Comparison of ENCODE assay signal across 13 cellular contexts in the genomic region with DNA sequence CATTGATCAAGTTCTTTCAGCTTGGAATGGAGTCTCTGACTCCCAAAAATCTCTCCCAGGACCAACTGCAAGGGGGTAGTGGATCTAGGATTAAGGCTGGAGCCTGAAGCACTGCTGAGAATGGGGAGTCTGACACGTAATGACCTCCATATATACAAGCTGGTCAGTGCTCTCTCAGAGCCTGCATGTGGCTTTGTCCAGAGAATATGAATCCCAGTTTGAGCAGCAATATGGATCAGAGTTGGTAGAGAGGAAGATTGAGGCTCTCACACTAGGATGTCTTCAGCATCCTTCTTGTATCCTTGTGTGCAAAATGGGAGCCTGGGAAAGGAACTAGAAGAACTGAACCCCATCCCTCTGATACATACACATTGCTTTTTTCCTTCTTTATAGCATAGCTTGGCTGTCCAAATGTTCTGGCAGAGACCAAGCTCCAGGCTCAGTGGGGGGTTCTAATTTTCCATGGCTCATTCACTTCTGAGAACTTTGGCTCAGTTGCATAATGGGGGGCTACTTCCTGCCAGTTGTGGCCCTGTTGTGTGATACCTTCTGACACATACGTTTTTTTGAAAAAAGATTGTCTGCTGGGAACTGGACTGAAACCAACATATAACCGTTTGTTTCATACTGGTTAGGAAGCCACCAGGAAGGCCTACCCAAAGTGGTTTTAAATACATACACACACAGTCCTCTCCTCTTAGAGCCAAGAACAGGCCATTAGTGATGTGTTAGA.
DNase-seq lines count a peak whose midpoint lies in the region; ATAC-seq and TF ChIP-seq lines count a peak whose summit lies in the region.
"Had no signal": no experiment of that assay in that cellular context is flagged by ENCODE, and none has a peak within 500 bp of the region (broad histone marks: within the 10 kb centered on the region; RNA-seq: fewer than 3 reads in every experiment).

No MANE protein-coding gene starts in this region.

- no peak overlapping the region for H4K5ac ChIP-seq in mesendoderm (ENCODE audit: low read length)

- H3K4me3 ChIP-seq in PC-3 (ENCODE audit: low read length) (no peak overlapping the region), cardiac fibroblast (replicated peaks in 1 of 2; ENCODE audit: low read depth in 2 of 2, low read length in 2 of 2) (no peak overlapping the region), rectal smooth muscle tissue (ENCODE audit: low read length) (no peak overlapping the region), mesendoderm (ENCODE audit: low read length) (no peak overlapping the region)
- H3K4me3 ChIP-seq: heart left ventricle had no signal

- no peak overlapping the region for H3K4ac ChIP-seq in mesendoderm (ENCODE audit: low read depth, low read length)

- no peaks in the 10 kb centered on the region for H3K36me3 ChIP-seq in PC-3 (ENCODE audit: low read depth, low read length)
- no peaks in the 10 kb centered on the region for H3K36me3 ChIP-seq in rectal smooth muscle tissue (ENCODE audit: control insufficient read depth, insufficient read depth, low read length)
- no peaks in the 10 kb centered on the region for H3K36me3 ChIP-seq in mesendoderm (ENCODE audit: control insufficient read depth, insufficient read depth, low read length)
- H3K36me3 ChIP-seq: heart left ventricle had no signal

- H3K27ac ChIP-seq in PC-3 (ENCODE audit: low read length), result peak overlapping the region; percentile 91
- no peak overlapping the region for H3K27ac ChIP-seq in rectal smooth muscle tissue (ENCODE audit: low read depth, low read length)
- H3K27ac ChIP-seq in mesendoderm (ENCODE audit: low read depth, low read length), result no peak overlapping the region
- H3K27ac ChIP-seq: heart left ventricle had no signal

- WGBS in mesendoderm (ENCODE audit: extremely low coverage, insufficient coverage, low lambda C conversion rate), result no CpG with 5 or more reads among the region's 3 CpGs

- TF ChIP-seq CTCF in PC-3 (conservative IDR thresholded peaks at IDR 0.05; ENCODE audit: low read depth, low read length) (no peak), cardiac fibroblast (IDR thresholded peaks at IDR 0.05; ENCODE audit: low read depth, low read length) (no peak)

- CTCF ChIA-PET in PC-3 (lab: Charles Lee), result interaction anchor here (1.3 to 1.7 kb wide), 5 partner anchors 113 to 277 kb away, joined by 3 to 8 read pairs (median 5); no protein-coding TSS in a partner anchor

- H3F3A ChIP-seq in PC-3 (ENCODE audit: low read length, unreplicated experiment), result peaks cover 4% of the 10 kb centered on the region

- H3K9me3 ChIP-seq in PC-3 (ENCODE audit: low read length), result no peaks in the 10 kb centered on the region

- H3K23ac ChIP-seq in mesendoderm (ENCODE audit: low read length), result no peak overlapping the region

- no peak overlapping the region for H2BK5ac ChIP-seq in mesendoderm (ENCODE audit: low read length)

- BruUV-seq in PC-3 (replicated peaks; lab: Mats Ljungman, UMichigan), result TSS peak; percentile 93

- H3K4me2 ChIP-seq in PC-3 (ENCODE audit: low read length) (peak overlapping the region; percentile 77), mesendoderm (ENCODE audit: low read length) (no peak overlapping the region)

- peak; percentile 41 for ATAC-seq in GM18870 (IDR thresholded peaks at IDR 0.05; ENCODE audit: unreplicated experiment)
- ATAC-seq in PC-3, result peak; percentile 3
- ATAC-seq in GM18520 (IDR thresholded peaks at IDR 0.05; ENCODE audit: unreplicated experiment), result no peak
- ATAC-seq: heart left ventricle had no signal

- no peaks in the 10 kb centered on the region for H3K27me3 ChIP-seq in PC-3 (ENCODE audit: low read length)
- no peaks in the 10 kb centered on the region for H3K27me3 ChIP-seq in rectal smooth muscle tissue (ENCODE audit: control insufficient read depth, insufficient read depth, low read length)
- H3K27me3 ChIP-seq in mesendoderm (ENCODE audit: insufficient read depth, low read length, poor library complexity), result no peaks in the 10 kb centered on the region
- H3K27me3 ChIP-seq: heart left ventricle had no signal

- no peaks in the 10 kb centered on the region for H4K20me1 ChIP-seq in PC-3 (ENCODE audit: low read length)

- intact Hi-C loops in PC-3 (cut with micrococcal nuclease), result loop anchor here (1.0 to 5.0 kb wide), 6 partner anchors 68 to 278 kb away; no protein-coding TSS in a partner anchor

- no peak overlapping the region for H4K8ac ChIP-seq in mesendoderm (ENCODE audit: low read depth, low read length)

- 0 out of 2 replicates have a peak, but pooled peaks cover 3% of the 10 kb centered on the region for H3K9me2 ChIP-seq in PC-3 (replicated peaks; ENCODE audit: low read length)

- no peaks in the 10 kb centered on the region for H3K79me1 ChIP-seq in mesendoderm (ENCODE audit: low read length)

- no peak overlapping the region for H2BK15ac ChIP-seq in mesendoderm (replicated peaks; ENCODE audit: low read depth)

- no peak overlapping the region for H3K18ac ChIP-seq in mesendoderm (ENCODE audit: low read length)

- H2AFZ ChIP-seq in PC-3 (ENCODE audit: low read length), result peak overlapping the region; percentile 47

- no peaks in the 10 kb centered on the region for H3K79me2 ChIP-seq in PC-3 (ENCODE audit: low read length)
- no peaks in the 10 kb centered on the region for H3K79me2 ChIP-seq in mesendoderm (ENCODE audit: control insufficient read depth, insufficient read depth, low read length)

- H3K9ac ChIP-seq in PC-3 (ENCODE audit: low read length) (peak overlapping the region; percentile 74), rectal smooth muscle tissue (ENCODE audit: low read length) (peak overlapping the region; percentile 32), mesendoderm (ENCODE audit: low read length) (no peak overlapping the region)

- H3K4me1 ChIP-seq in PC-3 (ENCODE audit: insufficient read depth, low read length) (peaks cover 39% of the 10 kb centered on the region), rectal smooth muscle tissue (ENCODE audit: control insufficient read depth, insufficient read depth, low read length) (peaks cover 12% of the 10 kb centered on the region), mesendoderm (ENCODE audit: control insufficient read depth, low read depth, low read length) (no peaks in the 10 kb centered on the region)

- no peak overlapping the region for H3K56ac ChIP-seq in mesendoderm (ENCODE audit: low read length)

- no peak overlapping the region for H2BK120ac ChIP-seq in mesendoderm (ENCODE audit: low read depth, low read length)

- H2AK5ac ChIP-seq in mesendoderm (ENCODE audit: low read length), result no peak overlapping the region

- no peak for DNase-seq in PC-3
- DNase-seq in cardiac fibroblast (ENCODE audit: low read depth in 2 of 2), result peak; percentile 40 to 62
- no peak for DNase-seq in stimulated activated CD8-positive, alpha-beta memory T cell treated with anti-CD3 and anti-CD28 coated beads, Interleukin-4, amount 100 ng/mL, for 48 hours
- DNase-seq in mesendoderm, result no peak
- DNase-seq in cerebellar nuclear complex (lab: John Stamatoyannopoulos, UW), result no peak
- DNase-seq: activated effector memory CD4-positive, alpha-beta T cell treated with anti-CD3 and anti-CD28 coated beads, Interleukin-2, amount 50 U/mL, for 16 hours; effector memory CD4-positive, alpha-beta T cell; heart left ventricle; NCI-H2081; RPMI8226 had no signal

- POLR2A ChIA-PET in PC-3 (lab: Charles Lee; ENCODE audit: unreplicated experiment), result interaction anchor here (0.5 kb wide), 1 partner anchor 114 kb away, joined by 4 read pairs; no protein-coding TSS in a partner anchor

Comparison
In these comparisons a context has a peak if more than half of its experiments do, and no peak if none do; other contexts are left out.
1. DNase-seq: peak in cardiac fibroblast (2 of 2); none in PC-3 (single experiment), stimulated activated CD8-positive, alpha-beta memory T cell treated with anti-CD3 and anti-CD28 coated beads, Interleukin-4, amount 100 ng/mL, for 48 hours (single experiment), mesendoderm (single experiment) and cerebellar nuclear complex (0 of 2).